ENCODE assay signal across 14 cellular contexts in the genomic region with DNA sequence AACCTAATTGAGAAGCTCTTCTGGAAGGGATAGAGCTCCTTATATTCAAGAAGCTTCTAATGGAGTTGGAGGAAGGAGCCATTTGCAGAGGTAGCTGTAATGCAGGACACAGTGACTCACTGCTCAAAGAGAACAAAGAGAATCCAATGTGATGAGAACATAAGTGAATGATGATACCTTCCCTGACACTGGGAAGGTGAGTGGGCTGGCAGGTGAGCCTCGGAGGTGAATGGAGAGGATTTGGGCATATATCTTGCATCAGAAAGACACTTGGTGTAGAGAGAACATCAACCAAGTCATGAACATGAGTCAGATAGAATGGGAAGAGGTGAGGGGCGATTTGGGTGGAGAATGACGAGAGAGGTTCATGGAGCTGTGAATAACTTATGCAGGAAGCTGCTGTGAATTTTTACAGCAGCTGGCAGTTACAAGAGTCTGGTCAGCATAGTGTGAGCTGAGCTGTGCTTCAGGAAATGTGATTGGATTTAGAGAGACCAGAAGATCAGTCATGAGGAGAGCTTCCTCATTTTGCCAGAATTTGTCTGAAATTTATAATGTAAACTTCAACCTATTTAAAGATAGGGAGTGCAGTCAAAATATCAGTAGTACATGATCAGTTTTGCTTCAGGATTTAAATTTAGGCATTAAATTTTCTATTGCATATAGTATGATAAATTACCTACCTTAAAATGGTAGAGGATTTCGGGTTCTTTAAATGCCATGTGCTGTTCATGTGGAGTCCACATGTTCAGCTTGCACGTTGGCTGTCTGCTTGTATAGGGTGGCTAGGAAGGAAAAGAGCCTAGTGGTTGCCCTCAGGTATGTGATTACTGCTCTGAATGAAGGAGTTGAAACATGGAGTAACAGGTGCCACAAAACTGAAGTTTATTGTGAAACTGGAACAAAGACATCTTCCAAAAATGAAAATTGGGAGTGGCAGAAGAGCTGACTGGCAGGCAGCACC. TPM values are rescaled to one million over a fixed set of nuclear protein-coding genes. Genes with fewer than 3 reads are reported as not detected.
DNase-seq lines count a peak whose midpoint lies in the region; ATAC-seq and TF ChIP-seq lines count a peak whose summit lies in the region.
"Had no signal": no experiment of that assay in that cellular context is flagged by ENCODE, and none has a peak within 500 bp of the region (broad histone marks: within the 10 kb centered on the region; RNA-seq: fewer than 3 reads in every experiment).

No MANE protein-coding gene starts in this region.

- H3K23ac ChIP-seq in mesendoderm (ENCODE audit: low read length): peak overlapping the region; percentile 29
- no peak overlapping the region for H3K23ac ChIP-seq in mesenchymal stem cell (ENCODE audit: low read length in 2 of 2)

- H3K4ac ChIP-seq in mesendoderm (ENCODE audit: low read depth, low read length): no peak overlapping the region
- no peak overlapping the region for H3K4ac ChIP-seq in mesenchymal stem cell (ENCODE audit: low read depth in 1 of 2, low read length in 2 of 2)

- H3K4me1 ChIP-seq in BLaER1 treated with 17β-estradiol and CSF1 and Interleukin-3, amounts not matched to agents 10 nM and 100 nM: peaks cover 12 to 26% (median 16%) of the 10 kb centered on the region in 10 experiments
- peaks cover 16% of the 10 kb centered on the region for H3K4me1 ChIP-seq in mammary epithelial cell (ENCODE audit: insufficient read depth, low read length)
- H3K4me1 ChIP-seq in mesendoderm (ENCODE audit: control insufficient read depth, low read depth, low read length): peaks cover 3% of the 10 kb centered on the region
- peaks cover 5% of the 10 kb centered on the region for H3K4me1 ChIP-seq in mesenchymal stem cell (ENCODE audit: control insufficient read depth, insufficient read depth, low read depth, low read length)
- H3K4me1 ChIP-seq in lower lobe of right lung: peaks cover 24% of the 10 kb centered on the region
- H3K4me1 ChIP-seq: BE2C had no signal

- H3K4me3 ChIP-seq in BLaER1 treated with 17β-estradiol and CSF1 and Interleukin-3, amounts not matched to agents 10 nM and 100 nM: no peak overlapping the region; a peak in 1 of 20 replicates
- no peak overlapping the region for H3K4me3 ChIP-seq in mammary epithelial cell (replicated peaks in 1 of 3; ENCODE audit: insufficient read depth in 1 of 3, low read depth in 2 of 3, low read length in 3 of 3)
- no peak overlapping the region for H3K4me3 ChIP-seq in mesendoderm (ENCODE audit: low read length)
- H3K4me3 ChIP-seq in mesenchymal stem cell (ENCODE audit: insufficient read depth in 1 of 2, low read depth in 1 of 2, low read length in 2 of 2): no peak overlapping the region
- no peak overlapping the region for H3K4me3 ChIP-seq in lower lobe of right lung
- H3K4me3 ChIP-seq: skin epidermis had no signal

- H2BK120ac ChIP-seq in mesendoderm (ENCODE audit: low read depth, low read length) (no peak overlapping the region), mesenchymal stem cell (ENCODE audit: low read depth, low read length) (no peak overlapping the region)

- H4K5ac ChIP-seq in mesendoderm (ENCODE audit: low read length): no peak overlapping the region

- CTCF ChIA-PET in mammary epithelial cell (lab: Charles Lee; ENCODE audit: low non-redundant PET): no interaction called here

- H3K79me2 ChIP-seq in mammary epithelial cell (ENCODE audit: insufficient read depth, low read length): peaks cover 5% of the 10 kb centered on the region
- H3K79me2 ChIP-seq in mesendoderm (ENCODE audit: control insufficient read depth, insufficient read depth, low read length): peaks cover 2% of the 10 kb centered on the region

- no peak overlapping the region for H2AK5ac ChIP-seq in mesendoderm (ENCODE audit: low read length)
- H2AK5ac ChIP-seq in mesenchymal stem cell (ENCODE audit: low read length, severe bottlenecking): no peak overlapping the region

- no peak overlapping the region for H2BK12ac ChIP-seq in mesenchymal stem cell (ENCODE audit: low read length in 2 of 2)

- in situ Hi-C loops in mammary epithelial cell (cut with MboI; ENCODE audit: low sequenced_read_pairs in 2 of 2): no loop called here

- H2BK5ac ChIP-seq in mesendoderm (ENCODE audit: low read length): no peak overlapping the region
- no peak overlapping the region for H2BK5ac ChIP-seq in mesenchymal stem cell (ENCODE audit: low read depth, low read length, poor library complexity, severe bottlenecking)

- H3K27me3 ChIP-seq in BLaER1 treated with 17β-estradiol and CSF1 and Interleukin-3, amounts not matched to agents 10 nM and 100 nM: no peaks in the 10 kb centered on the region
- H3K27me3 ChIP-seq in mammary epithelial cell (ENCODE audit: insufficient read depth, low read length): no peaks in the 10 kb centered on the region
- no peaks in the 10 kb centered on the region for H3K27me3 ChIP-seq in mesendoderm (ENCODE audit: insufficient read depth, low read length, poor library complexity)
- H3K27me3 ChIP-seq in mesenchymal stem cell (ENCODE audit: control insufficient read depth in 1 of 2, insufficient read depth in 1 of 2, low read length in 2 of 2): no peaks in the 10 kb centered on the region
- H3K27me3 ChIP-seq in lower lobe of right lung (ENCODE audit: low read depth): no peaks in the 10 kb centered on the region
- H3K27me3 ChIP-seq: BE2C had no signal

- TSS peak; percentile 41 for BruUV-seq in mammary epithelial cell (replicated peaks; lab: Mats Ljungman, UMichigan)

- H2BK15ac ChIP-seq in mesendoderm (replicated peaks; ENCODE audit: low read depth) (no peak overlapping the region), mesenchymal stem cell (ENCODE audit: low read depth, poor library complexity, severe bottlenecking) (no peak overlapping the region)

- WGBS in mammary epithelial cell (ENCODE audit: low coverage, missing lambda C conversion rate): 44% methylated on average over 5 of the region's 5 CpGs
- WGBS in mesendoderm (ENCODE audit: extremely low coverage, insufficient coverage, low lambda C conversion rate): no CpG with 5 or more reads among the region's 5 CpGs
- WGBS in mesenchymal stem cell: 87% methylated on average over 5 of the region's 5 CpGs

- intact Hi-C loops in mammary epithelial cell (cut with micrococcal nuclease): no loop called here
- intact Hi-C loops in lower lobe of right lung (cut with DNase I): no loop called here

- peaks cover 7 to 60% (median 28%) of the 10 kb centered on the region in 11 experiments; a peak in 20 of 22 replicates for H3K36me3 ChIP-seq in BLaER1 treated with 17β-estradiol and CSF1 and Interleukin-3, amounts not matched to agents 10 nM and 100 nM
- H3K36me3 ChIP-seq in mammary epithelial cell (ENCODE audit: insufficient read depth, low read length) (peaks cover 1% of the 10 kb centered on the region), mesendoderm (ENCODE audit: control insufficient read depth, insufficient read depth, low read length) (no peaks in the 10 kb centered on the region), mesenchymal stem cell (ENCODE audit: control insufficient read depth in 1 of 2, insufficient read depth in 2 of 2, low read depth in 1 of 2, low read length in 2 of 2) (peaks cover 3 to 10% of the 10 kb centered on the region in 2 experiments), lower lobe of right lung (peaks cover 10% of the 10 kb centered on the region)
- H3K36me3 ChIP-seq: BE2C had no signal

- peak overlapping the region in 9 of 11 experiments; percentile 19 to 63 (median 35); a peak in 12 of 22 replicates for H3K27ac ChIP-seq in BLaER1 treated with 17β-estradiol and CSF1 and Interleukin-3, amounts not matched to agents 10 nM and 100 nM
- H3K27ac ChIP-seq in mammary epithelial cell (ENCODE audit: insufficient read depth, low read depth, low read length) (peak overlapping the region; percentile 64), mesendoderm (ENCODE audit: low read depth, low read length) (no peak overlapping the region), mesenchymal stem cell (ENCODE audit: low read length, poor library complexity, severe bottlenecking) (no peak overlapping the region), lower lobe of right lung (no peak overlapping the region)
- H3K27ac ChIP-seq: VCaP had no signal

- H4K20me1 ChIP-seq in BLaER1 treated with 17β-estradiol and CSF1 and Interleukin-3, amounts not matched to agents 10 nM and 100 nM: no peaks in the 10 kb centered on the region
- H4K20me1 ChIP-seq in mammary epithelial cell (ENCODE audit: insufficient read depth, low read length): no peaks in the 10 kb centered on the region

- H3K9me3 ChIP-seq in BLaER1 treated with 17β-estradiol and CSF1 and Interleukin-3, amounts not matched to agents 10 nM and 100 nM (replicated peaks in 1 of 11): no peaks in the 10 kb centered on the region
- H3K9me3 ChIP-seq in mammary epithelial cell (replicated peaks; ENCODE audit: insufficient read depth, low read length) (no peaks in the 10 kb centered on the region), mesenchymal stem cell (ENCODE audit: control insufficient read depth, low read length) (no peaks in the 10 kb centered on the region), lower lobe of right lung (no peaks in the 10 kb centered on the region)
- H3K9me3 ChIP-seq: BE2C had no signal

- H3K14ac ChIP-seq in mesenchymal stem cell (ENCODE audit: low read length in 2 of 2): no peak overlapping the region

- H3K56ac ChIP-seq in mesendoderm (ENCODE audit: low read length): no peak overlapping the region

- H4K91ac ChIP-seq in mesenchymal stem cell (ENCODE audit: low read length): no peak overlapping the region

- ATAC-seq in lower lobe of right lung: no peak
- ATAC-seq in GM21529 (IDR thresholded peaks at IDR 0.05; ENCODE audit: unreplicated experiment): no peak

- dilution Hi-C loops in mammary epithelial cell (cut with HindIII; ENCODE audit: low sequenced_read_pairs): no loop called here

- H4K8ac ChIP-seq in mesendoderm (ENCODE audit: low read depth, low read length) (no peak overlapping the region), mesenchymal stem cell (ENCODE audit: low read length) (no peak overlapping the region)

- peak; percentile 8 for DNase-seq in LHCN-M2 (ENCODE audit: low read depth)
- peak; percentile 89 for DNase-seq in mammary epithelial cell
- DNase-seq in mesendoderm: peak; percentile 92
- no peak for DNase-seq in mesenchymal stem cell
- no peak for DNase-seq in activated CD4-positive, alpha-beta T cell treated with anti-CD3 and anti-CD28 coated beads, Interleukin-2, amount 50 U/mL, for 48 hours
- no peak for DNase-seq in lower lobe of right lung
- DNase-seq: BE2C, NCI-H1930 had no signal

- no peak overlapping the region for H3K18ac ChIP-seq in mesendoderm (ENCODE audit: low read length)
- no peak overlapping the region for H3K18ac ChIP-seq in mesenchymal stem cell (ENCODE audit: low read depth in 1 of 2, low read length in 2 of 2)

- H3K9ac ChIP-seq in BLaER1 treated with 17β-estradiol and CSF1 and Interleukin-3, amounts not matched to agents 10 nM and 100 nM: 0 out of 22 replicates have a peak overlapping the region, but pooled peaks of 2 of the 11 experiments have one; percentile 8 to 20
- H3K9ac ChIP-seq in mammary epithelial cell (ENCODE audit: insufficient read depth, low read length) (no peak overlapping the region), mesendoderm (ENCODE audit: low read length) (no peak overlapping the region), mesenchymal stem cell (ENCODE audit: low read length) (no peak overlapping the region)

- H3K79me1 ChIP-seq in mesendoderm (ENCODE audit: low read length) (peaks cover 2% of the 10 kb centered on the region), mesenchymal stem cell (replicated peaks; ENCODE audit: low read length, poor library complexity, severe bottlenecking) (peaks cover 19% of the 10 kb centered on the region)

- H2AFZ ChIP-seq in mammary epithelial cell (ENCODE audit: low read depth, low read length) (no peak overlapping the region), mesenchymal stem cell (ENCODE audit: low read depth, low read length) (no peak overlapping the region)

- no peak for TF ChIP-seq CTCF in mammary epithelial cell (conservative IDR thresholded peaks at IDR 0.05 in 1 of 2, IDR thresholded peaks at IDR 0.05 in 1 of 2; ENCODE audit: extremely low read depth in 1 of 2, insufficient read depth in 1 of 2, low read depth in 1 of 2, low read length in 2 of 2)
- TF ChIP-seq CTCF in lower lobe of right lung (IDR thresholded peaks at IDR 0.05): no peak

- peak overlapping the region; percentile 34 to 87 (median 66) for H3K4me2 ChIP-seq in BLaER1 treated with 17β-estradiol and CSF1 and Interleukin-3, amounts not matched to agents 10 nM and 100 nM
- H3K4me2 ChIP-seq in mammary epithelial cell (ENCODE audit: insufficient read depth, low read depth, low read length) (peak overlapping the region; percentile 17), mesendoderm (ENCODE audit: low read length) (no peak overlapping the region), mesenchymal stem cell (ENCODE audit: low read length, poor library complexity, severe bottlenecking) (no peak overlapping the region)

RNA-seq across cellular contexts. Expression of gene KIF25, which starts 59.2 kb away (rescaled TPM):
- total RNA-seq in LHCN-M2 (2014; rRNA removed) (not detected in 2 replicates), mammary epithelial cell (not detected), lower lobe of right lung (0.56 TPM)
- 0.11 TPM for polyA plus RNA-seq in LHCN-M2 (2012)
- not detected for polyA plus RNA-seq in mammary epithelial cell
- not detected for polyA minus RNA-seq in mammary epithelial cell
- 0.24 TPM for polyA plus RNA-seq in mesendoderm (2013, experiment 1 of 2)
- 0.31 TPM for polyA plus RNA-seq in mesendoderm (2013, experiment 2 of 2)
- polyA plus RNA-seq in mesenchymal stem cell (2013, experiment 1 of 2): 0.40 TPM
- 0.63 TPM for polyA plus RNA-seq in mesenchymal stem cell (2013, experiment 2 of 2)
- total RNA-seq: mononuclear cell, urinary bladder had no signal

Comparison
In these comparisons a context has a peak if more than half of its experiments do, and no peak if none do; other contexts are left out.
1. H3K27ac ChIP-seq: peak in BLaER1 treated with 17β-estradiol and CSF1 and Interleukin-3, amounts not matched to agents 10 nM and 100 nM (9 of 11) and mammary epithelial cell (single experiment); none in mesendoderm (single experiment), mesenchymal stem cell (single experiment) and lower lobe of right lung (single experiment).
2. H3K4me2 ChIP-seq: peak in BLaER1 treated with 17β-estradiol and CSF1 and Interleukin-3, amounts not matched to agents 10 nM and 100 nM (11 of 11) and mammary epithelial cell (single experiment); none in mesendoderm (single experiment) and mesenchymal stem cell (single experiment).
3. DNase-seq: peak in LHCN-M2 (single experiment), mammary epithelial cell (single experiment) and mesendoderm (single experiment); none in mesenchymal stem cell (single experiment), activated CD4-positive, alpha-beta T cell treated with anti-CD3 and anti-CD28 coated beads, Interleukin-2, amount 50 U/mL, for 48 hours (0 of 2) and lower lobe of right lung (single experiment).